ENCODE assay signal across 19 cellular contexts in genomic region chr1:11767932-11768704, GRCh38. TPM values are rescaled to one million over a fixed set of nuclear protein-coding genes. Genes with fewer than 3 reads are reported as not detected.
"Had no signal": no experiment of that assay in that cellular context is flagged by ENCODE, and none has a peak within 500 bp of the region (broad histone marks: within the 10 kb centered on the region; RNA-seq: fewer than 3 reads in every experiment).

No MANE protein-coding gene starts in this region.

- H3K4me2 ChIP-seq: neural progenitor cell had no signal

- DNase-seq: activated CD4-positive, alpha-beta T cell treated with anti-CD3 and anti-CD28 coated beads, Interleukin-2, amount 50 U/mL, for 4 hours; activated CD4-positive, CD25-positive, alpha-beta regulatory T cell treated with anti-CD3 and anti-CD28 coated beads, Interleukin-2, amount 50 U/mL, for 72 hours; activated CD8-positive, alpha-beta memory T cell treated with anti-CD3 and anti-CD28 coated beads, Interleukin-2, amount 10 ng/mL, durations not matched to agents 7 days and 5 days; activated effector memory CD4-positive, alpha-beta T cell treated with Interleukin-2 at 50 U/mL for 16 hours; activated T-cell treated with anti-CD3 and anti-CD28 coated beads, Interleukin-2, amount 50 U/mL, for 24 hours; anterior cingulate cortex; cerebellar nuclear complex; dermis blood vessel endothelial cell; endodermal cell; foreskin melanocyte; head of caudate nucleus; kidney; SW 1271; tibial artery had no signal

- H3K4me1 Mint-ChIP-seq: activated CD8-positive, alpha-beta memory T cell treated with anti-CD3 and anti-CD28 coated beads, Interleukin-2, amount 10 ng/mL, durations not matched to agents 7 days and 5 days; endodermal cell had no signal

- H3K9me3 ChIP-seq: tibial artery had no signal

- H3K4me1 ChIP-seq: tibial artery had no signal

- ATAC-seq: activated CD8-positive, alpha-beta memory T cell treated with anti-CD3 and anti-CD28 coated beads, Interleukin-2, amount 10 ng/mL, durations not matched to agents 7 days and 5 days; activated naive CD4-positive, alpha-beta T cell treated with anti-CD3 and anti-CD28 coated beads, Interleukin-2, amount 50 U/mL, for 72 hours; stimulated activated memory B cell treated with anti-CD40 and anti-IgM and Interleukin-4, amounts not matched to agents 10 μg/mL and 1 μg/mL and 100 μg/mL, for 72 hours had no signal

- H3K4me3 Mint-ChIP-seq: activated CD8-positive, alpha-beta memory T cell treated with anti-CD3 and anti-CD28 coated beads, Interleukin-2, amount 10 ng/mL, durations not matched to agents 7 days and 5 days; activated T-cell treated with anti-CD3 and anti-CD28 coated beads, Interleukin-2, amount 50 U/mL, for 24 hours; endodermal cell; neural progenitor cell; stimulated activated memory B cell treated with anti-CD40 and anti-IgM and Interleukin-4, amounts not matched to agents 10 μg/mL and 1 μg/mL and 100 μg/mL, for 72 hours; T-helper 2 cell treated with Interferon-gamma antibody and Interleukin-4, amounts not matched to agents 5 μg/mL and 100 μg/mL, for 36 hours had no signal

- H3K27ac ChIP-seq: neural progenitor cell, tibial artery had no signal

- H3K27ac Mint-ChIP-seq: activated CD8-positive, alpha-beta memory T cell treated with anti-CD3 and anti-CD28 coated beads, Interleukin-2, amount 10 ng/mL, durations not matched to agents 7 days and 5 days; activated T-cell treated with anti-CD3 and anti-CD28 coated beads, Interleukin-2, amount 50 U/mL, for 24 hours; endodermal cell; stimulated activated memory B cell treated with anti-CD40 and anti-IgM and Interleukin-4, amounts not matched to agents 10 μg/mL and 1 μg/mL and 100 μg/mL, for 72 hours; T-helper 2 cell treated with Interferon-gamma antibody and Interleukin-4, amounts not matched to agents 5 μg/mL and 100 μg/mL, for 36 hours had no signal

- H2AFZ ChIP-seq: neural progenitor cell had no signal

- H3K36me3 Mint-ChIP-seq: activated CD8-positive, alpha-beta memory T cell treated with anti-CD3 and anti-CD28 coated beads, Interleukin-2, amount 10 ng/mL, durations not matched to agents 7 days and 5 days; activated naive CD4-positive, alpha-beta T cell treated with anti-CD3 and anti-CD28 coated beads, Interleukin-2, amount 50 U/mL, for 72 hours; neural progenitor cell; stimulated activated memory B cell treated with anti-CD40 and anti-IgM and Interleukin-4, amounts not matched to agents 10 μg/mL and 1 μg/mL and 100 μg/mL, for 72 hours had no signal

- FAIRE-seq: kidney had no signal

- H3K36me3 ChIP-seq: neural progenitor cell, tibial artery had no signal

- H3K9me3 Mint-ChIP-seq: activated naive CD4-positive, alpha-beta T cell treated with anti-CD3 and anti-CD28 coated beads, Interleukin-2, amount 50 U/mL, for 72 hours; activated T-cell treated with anti-CD3 and anti-CD28 coated beads, Interleukin-2, amount 50 U/mL, for 24 hours; endodermal cell; neural progenitor cell; stimulated activated memory B cell treated with anti-CD40 and anti-IgM and Interleukin-4, amounts not matched to agents 10 μg/mL and 1 μg/mL and 100 μg/mL, for 72 hours; T-helper 2 cell treated with Interferon-gamma antibody and Interleukin-4, amounts not matched to agents 5 μg/mL and 100 μg/mL, for 36 hours had no signal

- H3K9ac ChIP-seq: neural progenitor cell had no signal

- H3K4me3 ChIP-seq: neural progenitor cell, tibial artery had no signal

RNA-seq across cellular contexts. Expression of gene C1orf167, which starts 6.1 kb away (rescaled TPM):
- total RNA-seq: activated CD8-positive, alpha-beta memory T cell treated with anti-CD3 and anti-CD28 coated beads, Interleukin-2, amount 10 ng/mL, durations not matched to agents 7 days and 5 days; activated naive CD4-positive, alpha-beta T cell treated with anti-CD3 and anti-CD28 coated beads, Interleukin-2, amount 50 U/mL, for 72 hours; dermis blood vessel endothelial cell; liver had no signal
